ENCODE assay signal across 21 cellular contexts in the genomic region with DNA sequence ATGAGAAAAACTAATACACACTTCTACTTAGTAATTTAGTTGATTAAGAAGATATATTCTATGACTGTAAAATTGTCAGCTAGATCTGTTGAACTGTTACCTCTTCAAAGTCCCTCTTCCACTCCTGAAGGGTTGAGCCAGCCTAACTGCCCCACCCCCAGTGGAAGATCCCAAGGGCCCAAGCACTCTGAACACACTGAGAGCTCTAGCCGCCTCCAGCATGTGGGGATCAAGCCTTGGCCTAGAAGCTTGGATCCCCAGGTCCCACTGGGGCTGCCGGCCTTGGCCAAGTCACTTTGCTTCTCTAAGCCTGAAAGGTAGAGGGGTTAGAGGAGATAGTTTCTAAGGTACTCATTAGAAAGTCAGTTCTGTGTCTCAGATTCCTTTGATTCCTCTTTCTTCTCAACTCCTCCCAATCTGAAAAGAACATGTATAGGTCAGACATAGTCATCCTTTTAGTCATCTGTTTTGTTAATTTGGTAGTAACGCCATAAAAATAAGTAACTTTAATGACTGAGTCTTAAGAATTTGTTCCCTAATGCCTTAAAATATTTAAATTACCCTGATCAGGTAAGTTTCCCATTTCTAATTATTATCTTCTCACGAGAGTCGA. TPM values are rescaled to one million over a fixed set of nuclear protein-coding genes. Genes with fewer than 3 reads are reported as not detected.
A peak's percentile ranks its signal among the peaks of the same experiment; 100 is the strongest.
DNase-seq lines count a peak whose midpoint lies in the region; ATAC-seq, FAIRE-seq and TF ChIP-seq lines count a peak whose summit lies in the region.
"Had no signal": no experiment of that assay in that cellular context is flagged by ENCODE, and none has a peak within 500 bp of the region (broad histone marks: within the 10 kb centered on the region; RNA-seq: fewer than 3 reads in every experiment).

No MANE protein-coding gene starts in this region.

- no peak for ATAC-seq in GM21367 (IDR thresholded peaks at IDR 0.05; ENCODE audit: unreplicated experiment)
- ATAC-seq in left cardiac atrium = no peak
- ATAC-seq: HepG2, Panc1, SK-N-SH treated with all-trans-retinoic acid at 6 μM for 48 hours had no signal

- peaks cover 11% of the 10 kb centered on the region for H3K36me3 ChIP-seq in bronchial epithelial cell (ENCODE audit: control insufficient read depth, insufficient read depth, low read length)

- no peaks in the 10 kb centered on the region for H3K27me3 ChIP-seq in bronchial epithelial cell (ENCODE audit: control insufficient read depth, insufficient read depth, low read length)

- no peaks in the 10 kb centered on the region for H3K27me3 Mint-ChIP-seq in activated naive CD4-positive, alpha-beta T cell treated with anti-CD3 and anti-CD28 coated beads, Interleukin-2, amount 50 U/mL, for 24 hours
- no peaks in the 10 kb centered on the region for H3K27me3 Mint-ChIP-seq in activated naive CD4-positive, alpha-beta T cell treated with anti-CD3 and anti-CD28 coated beads for 36 hours (ENCODE audit: low read depth)
- H3K27me3 Mint-ChIP-seq: B cell had no signal

- CTCF ChIA-PET in activated naive CD4-positive, alpha-beta T cell treated with anti-CD3 and anti-CD28 coated beads for 36 hours (lab: Charles Lee) = no interaction called here

- no peak for TF ChIP-seq CTCF in bronchial epithelial cell (IDR thresholded peaks at IDR 0.05; ENCODE audit: insufficient read depth, low read length, severe bottlenecking)

- H3K36me3 Mint-ChIP-seq in activated naive CD4-positive, alpha-beta T cell treated with anti-CD3 and anti-CD28 coated beads, Interleukin-2, amount 50 U/mL, for 24 hours = peaks cover 30% of the 10 kb centered on the region
- peaks cover 36% of the 10 kb centered on the region for H3K36me3 Mint-ChIP-seq in activated naive CD4-positive, alpha-beta T cell treated with anti-CD3 and anti-CD28 coated beads for 36 hours (ENCODE audit: low read depth)

- H3K9me3 Mint-ChIP-seq in activated naive CD4-positive, alpha-beta T cell treated with anti-CD3 and anti-CD28 coated beads, Interleukin-2, amount 50 U/mL, for 24 hours = no peaks in the 10 kb centered on the region
- H3K9me3 Mint-ChIP-seq in activated naive CD4-positive, alpha-beta T cell treated with anti-CD3 and anti-CD28 coated beads for 36 hours = no peaks in the 10 kb centered on the region
- H3K9me3 Mint-ChIP-seq: CD14-positive monocyte had no signal

- peaks cover 11% of the 10 kb centered on the region for H3K4me1 Mint-ChIP-seq in activated naive CD4-positive, alpha-beta T cell treated with anti-CD3 and anti-CD28 coated beads, Interleukin-2, amount 50 U/mL, for 24 hours
- peaks cover 16% of the 10 kb centered on the region for H3K4me1 Mint-ChIP-seq in activated naive CD4-positive, alpha-beta T cell treated with anti-CD3 and anti-CD28 coated beads for 36 hours (ENCODE audit: low read depth)
- H3K4me1 Mint-ChIP-seq: B cell, CD14-positive monocyte had no signal

- peak overlapping the region; percentile 48 for H3K27ac Mint-ChIP-seq in activated naive CD4-positive, alpha-beta T cell treated with anti-CD3 and anti-CD28 coated beads, Interleukin-2, amount 50 U/mL, for 24 hours
- no peak overlapping the region for H3K27ac Mint-ChIP-seq in activated naive CD4-positive, alpha-beta T cell treated with anti-CD3 and anti-CD28 coated beads for 36 hours
- H3K27ac Mint-ChIP-seq: B cell, CD14-positive monocyte had no signal

- no peak for FAIRE-seq in bronchial epithelial cell (lab: Jason Lieb, UNC)
- FAIRE-seq: HepG2 had no signal

- H3K4me3 Mint-ChIP-seq in activated naive CD4-positive, alpha-beta T cell treated with anti-CD3 and anti-CD28 coated beads, Interleukin-2, amount 50 U/mL, for 24 hours = no peak overlapping the region
- H3K4me3 Mint-ChIP-seq in activated naive CD4-positive, alpha-beta T cell treated with anti-CD3 and anti-CD28 coated beads for 36 hours = no peak overlapping the region
- H3K4me3 Mint-ChIP-seq: B cell, CD14-positive monocyte had no signal

- no peak overlapping the region for H3K4me3 ChIP-seq in bronchial epithelial cell (ENCODE audit: low read depth, low read length)

- no peak for DNase-seq in activated naive CD4-positive, alpha-beta T cell treated with anti-CD3 and anti-CD28 coated beads for 36 hours
- peak; percentile 52 for DNase-seq in HCEC 1CT
- DNase-seq in bronchial epithelial cell (ENCODE audit: low read depth) = peak; percentile 22
- no peak for DNase-seq in left cardiac atrium
- no peak for DNase-seq in NCI-H69 (lab: John Stamatoyannopoulos, UW)
- DNase-seq: 8988T, H7, KBM-7, NCI-H1092, NCI-H1436 treated with DMSO at 0.1 percent for 48 hours, NCI-H1930, NCI-H2227 treated with DMSO at 0.1 percent for 48 hours, NCI-H510A, NCI-H748 treated with DMSO at 0.1 percent for 48 hours had no signal

- intact Hi-C loops in activated naive CD4-positive, alpha-beta T cell treated with anti-CD3 and anti-CD28 coated beads for 36 hours (cut with micrococcal nuclease) = no loop called here
- intact Hi-C loops in left cardiac atrium (cut with DNase I) = no loop called here

RNA-seq across cellular contexts. Expression of gene CPSF3, which starts 5.6 kb away (rescaled TPM):
- total RNA-seq in activated naive CD4-positive, alpha-beta T cell treated with anti-CD3 and anti-CD28 coated beads for 36 hours = 10 to 100 TPM; 64.5 to 65.7 TPM
- total RNA-seq in bronchial epithelial cell = 42.4 and 50.8 TPM in 2 replicates
- total RNA-seq in left cardiac atrium = 10 to 100 TPM; 13.8 to 21.3 TPM

RNA-seq across cellular contexts. Expression of gene ITGB1BP1, which starts 5.7 kb away (rescaled TPM):
- total RNA-seq in activated naive CD4-positive, alpha-beta T cell treated with anti-CD3 and anti-CD28 coated beads for 36 hours = 10 to 100 TPM; 97.2 to 97.4 TPM
- total RNA-seq in bronchial epithelial cell (18.7 and 37.6 TPM in 2 replicates), left cardiac atrium (100 to 1,000 TPM; 107 to 161 TPM)

RNA-seq across cellular contexts. Expression of gene IAH1, which starts 45.3 kb away (rescaled TPM):
- 10 to 100 TPM; 65.4 to 70.2 TPM for total RNA-seq in activated naive CD4-positive, alpha-beta T cell treated with anti-CD3 and anti-CD28 coated beads for 36 hours
- total RNA-seq in bronchial epithelial cell = 66.3 and 68.7 TPM in 2 replicates
- 10 to 100 TPM; 60.0 to 64.3 TPM for total RNA-seq in left cardiac atrium

Comparison
In these comparisons a context has a peak if more than half of its experiments do, and no peak if none do; other contexts are left out.
1. DNase-seq: peak in HCEC 1CT (single experiment) and bronchial epithelial cell (single experiment); none in activated naive CD4-positive, alpha-beta T cell treated with anti-CD3 and anti-CD28 coated beads for 36 hours (single experiment), left cardiac atrium (single experiment) and NCI-H69 (single experiment).